27 cellular contexts compared by ENCODE assay signal in genomic region chr15:58431221-58432149, GRCh38. TPM values are rescaled to one million over a fixed set of nuclear protein-coding genes. Genes with fewer than 3 reads are reported as not detected.
A peak's percentile ranks its signal among the peaks of the same experiment; 100 is the strongest.
DNase-seq lines count a peak whose midpoint lies in the region; ATAC-seq and TF ChIP-seq lines count a peak whose summit lies in the region.
"Had no signal": no experiment of that assay in that cellular context is flagged by ENCODE, and none has a peak within 500 bp of the region (broad histone marks: within the 10 kb centered on the region; RNA-seq: fewer than 3 reads in every experiment).

LIPC (plus strand) TSS chr15:58431991; CDS start chr15:58432033, 42 bp downstream.

- no peaks in the 10 kb centered on the region for H3K36me3 ChIP-seq in neural progenitor cell
- H3K36me3 ChIP-seq: Peyer's patch, stomach, WERI-Rb-1 had no signal

- H3K27me3 Mint-ChIP-seq in glutamatergic neuron (ENCODE audit: unreplicated experiment) (peaks cover 8% of the 10 kb centered on the region), neural progenitor cell (ENCODE audit: insufficient read depth, low read depth) (no peaks in the 10 kb centered on the region)
- H3K27me3 Mint-ChIP-seq: activated naive CD4-positive, alpha-beta T cell treated with anti-CD3 and anti-CD28 coated beads, Interleukin-2, amount 50 U/mL, for 24 hours; CD4-positive, CD25-positive, alpha-beta regulatory T cell; central memory CD8-positive, alpha-beta T cell had no signal

- POLR2A ChIA-PET in AG04450 (lab: Yijun Ruan, JAX): interaction anchor here (0.6 kb wide), 1 partner anchor 35 kb away, joined by 3 read pairs; no protein-coding TSS in a partner anchor

- H3K4me2 ChIP-seq in neural progenitor cell: no peak within 1 kb of the TSS

- TF ChIP-seq CTCF in AG04450 (IDR thresholded peaks at IDR 0.05; ENCODE audit: low read depth, low read length): no peak
- TF ChIP-seq CTCF in glutamatergic neuron (IDR thresholded peaks at IDR 0.05; ENCODE audit: partially characterized antibody, unreplicated experiment): no peak
- TF ChIP-seq CTCF in neural progenitor cell (IDR thresholded peaks at IDR 0.05): no peak

- peaks cover 22% of the 10 kb centered on the region for H3K4me1 ChIP-seq in neural progenitor cell
- H3K4me1 ChIP-seq: foreskin keratinocyte, stomach had no signal

- H3K4me3 Mint-ChIP-seq in glutamatergic neuron (ENCODE audit: unreplicated experiment) (no peak within 1 kb of the TSS), neural progenitor cell (no peak within 1 kb of the TSS)
- H3K4me3 Mint-ChIP-seq: activated naive CD4-positive, alpha-beta T cell treated with anti-CD3 and anti-CD28 coated beads, Interleukin-2, amount 50 U/mL, for 24 hours; CD4-positive, CD25-positive, alpha-beta regulatory T cell; central memory CD8-positive, alpha-beta T cell; T-helper 2 cell treated with Interferon-gamma antibody and Interleukin-4, amounts not matched to agents 5 μg/mL and 100 μg/mL, for 36 hours had no signal

- H3K36me3 Mint-ChIP-seq in glutamatergic neuron (ENCODE audit: unreplicated experiment) (no peaks in the 10 kb centered on the region), neural progenitor cell (no peaks in the 10 kb centered on the region)
- H3K36me3 Mint-ChIP-seq: activated naive CD4-positive, alpha-beta T cell treated with anti-CD3 and anti-CD28 coated beads, Interleukin-2, amount 50 U/mL, for 24 hours; CD4-positive, CD25-positive, alpha-beta regulatory T cell had no signal

- no peak within 1 kb of the TSS for H2AFZ ChIP-seq in neural progenitor cell (replicated peaks)

- H3K4me1 Mint-ChIP-seq in glutamatergic neuron (ENCODE audit: low read depth, unreplicated experiment) (peaks cover 19% of the 10 kb centered on the region), neural progenitor cell (peaks cover 27% of the 10 kb centered on the region)
- H3K4me1 Mint-ChIP-seq: activated naive CD4-positive, alpha-beta T cell treated with anti-CD3 and anti-CD28 coated beads, Interleukin-2, amount 50 U/mL, for 24 hours; CD4-positive, CD25-positive, alpha-beta regulatory T cell had no signal

- peaks cover 9% of the 10 kb centered on the region for H3F3A ChIP-seq in neural progenitor cell (ENCODE audit: low read depth)

- no peak for ATAC-seq in HG02973 (IDR thresholded peaks at IDR 0.05; ENCODE audit: unreplicated experiment)
- ATAC-seq: foreskin keratinocyte had no signal

- H3K4me3 ChIP-seq in AG04450 (ENCODE audit: low read depth, low read length): no peak within 1 kb of the TSS
- H3K4me3 ChIP-seq in neural progenitor cell: no peak within 1 kb of the TSS
- H3K4me3 ChIP-seq: lung, Peyer's patch, stomach had no signal

- H3K27ac ChIP-seq in AG04450 (ENCODE audit: low read depth, low read length) (peak within 1 kb of the TSS; percentile 21), neural progenitor cell (no peak within 1 kb of the TSS)
- H3K27ac ChIP-seq: foreskin keratinocyte, Peyer's patch, stomach, WERI-Rb-1 had no signal

- DNase-seq in AG04450 (ENCODE audit: low read depth, low spot score) (no peak), HuH-7 (ENCODE audit: low spot score) (peak; percentile 48), glutamatergic neuron (no peak), neural progenitor cell (ENCODE audit: low spot score) (no peak), NCI-H524 treated with DMSO at 0.1 percent for 48 hours (lab: John Stamatoyannopoulos, UW) (no peak), glomerular visceral epithelial cell (ENCODE audit: extremely low spot score) (no peak), T-helper 2 cell (no peak)
- DNase-seq: aorta; CD4-positive, CD25-positive, alpha-beta regulatory T cell; erythroblast; foreskin keratinocyte; GF-D8; HCEC 1CT; hypothalamus; Karpas-422; NCI-H2029; NCI-H345; Peyer's patch; stomach; trophoblast cell; WERI-Rb-1 had no signal

- H4K20me1 ChIP-seq in neural progenitor cell (ENCODE audit: low read depth): no peaks in the 10 kb centered on the region

- H3K79me2 ChIP-seq in neural progenitor cell (ENCODE audit: low read depth): no peaks in the 10 kb centered on the region

- no peak within 1 kb of the TSS for H3K9ac ChIP-seq in neural progenitor cell

- CTCF ChIA-PET in AG04450 (lab: Charles Lee): no interaction called here

- H3K9me3 Mint-ChIP-seq in glutamatergic neuron (ENCODE audit: unreplicated experiment) (peaks cover 2% of the 10 kb centered on the region), neural progenitor cell (peaks cover 2% of the 10 kb centered on the region)
- H3K9me3 Mint-ChIP-seq: activated naive CD4-positive, alpha-beta T cell treated with anti-CD3 and anti-CD28 coated beads, Interleukin-2, amount 50 U/mL, for 24 hours; central memory CD8-positive, alpha-beta T cell; T-helper 2 cell treated with Interferon-gamma antibody and Interleukin-4, amounts not matched to agents 5 μg/mL and 100 μg/mL, for 36 hours had no signal

- H3K27me3 ChIP-seq in AG04450 (ENCODE audit: control insufficient read depth, insufficient read depth, low read length) (peaks cover 2% of the 10 kb centered on the region), neural progenitor cell (no peaks in the 10 kb centered on the region)
- H3K27me3 ChIP-seq: foreskin keratinocyte, Peyer's patch, stomach had no signal

- H3K9me3 ChIP-seq in AG04450 (ENCODE audit: control insufficient read depth, insufficient read depth, low read length): no peaks in the 10 kb centered on the region
- no peaks in the 10 kb centered on the region for H3K9me3 ChIP-seq in neural progenitor cell (ENCODE audit: low read depth)
- H3K9me3 ChIP-seq: Peyer's patch, stomach had no signal

- H3K27ac Mint-ChIP-seq in glutamatergic neuron (ENCODE audit: unreplicated experiment): peak within 1 kb of the TSS; percentile 26
- H3K27ac Mint-ChIP-seq in neural progenitor cell: peak within 1 kb of the TSS; percentile 63
- H3K27ac Mint-ChIP-seq: T-helper 2 cell treated with Interferon-gamma antibody and Interleukin-4, amounts not matched to agents 5 μg/mL and 100 μg/mL, for 36 hours had no signal

RNA-seq across cellular contexts. Expression of gene LIPC, which starts in this region (rescaled TPM):
- 0.81 and 0.82 TPM in 2 replicates for polyA plus RNA-seq in AG04450 (2011; rRNA removed)
- polyA minus RNA-seq in AG04450 (2011; rRNA and poly(A)+ RNA removed): 1.1 TPM in 2 replicates
- total RNA-seq in glutamatergic neuron (ENCODE audit: unreplicated experiment) (not detected), neural progenitor cell (ENCODE audit: low replicate concordance) (not detected in 2 replicates)
- total RNA-seq: foreskin keratinocyte, SK-MEL-5 had no signal
- polyA plus RNA-seq: foreskin keratinocyte had no signal
